ENCODE assay signal across 9 cellular contexts in genomic region chr7:123797673-123798526, GRCh38. TPM values are rescaled to one million over a fixed set of nuclear protein-coding genes. Genes with fewer than 3 reads are reported as not detected.
DNase-seq lines count a peak whose midpoint lies in the region; FAIRE-seq and TF ChIP-seq lines count a peak whose summit lies in the region.
"Had no signal": no experiment of that assay in that cellular context is flagged by ENCODE, and none has a peak within 500 bp of the region (broad histone marks: within the 10 kb centered on the region; RNA-seq: fewer than 3 reads in every experiment).

No MANE protein-coding gene starts in this region.

- peak overlapping the region; percentile 18 for H3K27ac Mint-ChIP-seq in Caco-2 (ENCODE audit: unreplicated experiment)
- H3K27ac Mint-ChIP-seq: naive thymus-derived CD8-positive, alpha-beta T cell had no signal

- H3K36me3 ChIP-seq in Caco-2 (ENCODE audit: control insufficient read depth, insufficient read depth, low read length), result 0 out of 2 replicates have a peak, but pooled peaks cover 1% of the 10 kb centered on the region
- H3K36me3 ChIP-seq in brain microvascular endothelial cell (replicated peaks), result no peaks in the 10 kb centered on the region
- H3K36me3 ChIP-seq in kidney epithelial cell (ENCODE audit: control insufficient read depth, insufficient read depth, low read length), result no peaks in the 10 kb centered on the region

- H3K27me3 Mint-ChIP-seq in Caco-2 (ENCODE audit: insufficient read depth, unreplicated experiment), result no peaks in the 10 kb centered on the region

- peaks cover 32% of the 10 kb centered on the region for H3K9me3 Mint-ChIP-seq in Caco-2 (ENCODE audit: unreplicated experiment)
- H3K9me3 Mint-ChIP-seq: naive thymus-derived CD8-positive, alpha-beta T cell had no signal

- POLR2A ChIA-PET in Caco-2 (lab: Charles Lee) (interaction anchor here (1.3 kb wide), 1 partner anchor 49 kb away, joined by 6 read pairs; the partner anchor contains the start of gene WASL), HEK293T (lab: Yijun Ruan, JAX) (interaction anchor here (0.6 kb wide), 1 partner anchor 152 kb away, joined by 3 read pairs; no protein-coding TSS in a partner anchor)

- peak; percentile 44 to 60 for DNase-seq in Caco-2
- DNase-seq in HEK293T (ENCODE audit: extremely low spot score), result peak; percentile 24
- peak; percentile 9 for DNase-seq in NCI-H345 treated with DMSO at 0.1 percent for 48 hours (lab: John Stamatoyannopoulos, UW; ENCODE audit: unreplicated experiment)
- DNase-seq in brain microvascular endothelial cell, result peak; percentile 59
- peak; percentile 94 for DNase-seq in kidney epithelial cell (ENCODE audit: low read depth)
- DNase-seq in urothelium cell line (ENCODE audit: low spot score), result peak; percentile 31
- no peak for DNase-seq in stimulated activated CD4-positive, alpha-beta T cell treated with anti-CD3 and anti-CD28 coated beads, Interleukin-4, amount 100 ng/mL, for 4 hours
- DNase-seq in mucosa of gallbladder (ENCODE audit: low spot score), result no peak

- H3K27ac ChIP-seq in brain microvascular endothelial cell, result no peak overlapping the region

- H3K36me3 Mint-ChIP-seq in Caco-2 (ENCODE audit: insufficient read depth, unreplicated experiment), result peaks cover 4% of the 10 kb centered on the region
- H3K36me3 Mint-ChIP-seq: naive thymus-derived CD8-positive, alpha-beta T cell had no signal

- peak overlapping the region; percentile 23 for H3K4me3 Mint-ChIP-seq in Caco-2 (ENCODE audit: unreplicated experiment)
- H3K4me3 Mint-ChIP-seq: naive thymus-derived CD8-positive, alpha-beta T cell had no signal

- in situ Hi-C loops in brain microvascular endothelial cell (cut with HindIII; ENCODE audit: low pct_ligation_motif_present, low sequenced_read_pairs), result no loop called here

- H3K4me1 ChIP-seq in Caco-2, result peaks cover 36% of the 10 kb centered on the region

- no TSS peak for BruUV-seq in Caco-2 (replicated peaks; lab: Mats Ljungman, UMichigan)

- no peak for FAIRE-seq in urothelium cell line (lab: Jason Lieb, UNC)

- peaks cover 37% of the 10 kb centered on the region for H3K4me1 Mint-ChIP-seq in Caco-2 (ENCODE audit: low read depth, unreplicated experiment)
- H3K4me1 Mint-ChIP-seq: naive thymus-derived CD8-positive, alpha-beta T cell had no signal

- TF ChIP-seq CTCF in Caco-2 (IDR thresholded peaks at IDR 0.05; ENCODE audit: insufficient read depth in 1 of 2, low read depth in 1 of 2, low read length in 1 of 2, severe bottlenecking in 1 of 2, unreplicated experiment in 1 of 2) (peak in 1 of 2 experiments; percentile 49), brain microvascular endothelial cell (IDR thresholded peaks at IDR 0.05; ENCODE audit: low read depth, low read length, missing control alignments) (peak; percentile 41), kidney epithelial cell (IDR thresholded peaks at IDR 0.05; ENCODE audit: insufficient read depth, low read length, poor library complexity, severe bottlenecking) (peak; percentile 44)

- CTCF ChIA-PET in Caco-2 (lab: Charles Lee) (interaction anchor here (1.0 to 2.0 kb wide), 5 partner anchors 27 to 240 kb away, joined by 3 to 8 read pairs (median 7); no protein-coding TSS in a partner anchor), HEK293T (lab: Yijun Ruan, JAX) (interaction anchor here (0.6 to 2.8 kb wide), 7 partner anchors 9 to 927 kb away, joined by 3 to 20 read pairs (median 4); no protein-coding TSS in a partner anchor)

- H3K9me3 ChIP-seq in Caco-2, result no peaks in the 10 kb centered on the region

- intact Hi-C loops in Caco-2 (cut with micrococcal nuclease; ENCODE audit: unreplicated experiment), result loop anchor here (1.0 to 5.0 kb wide), 11 partner anchors 19 to 217 kb away; partner anchors contain the start of gene WASL

- no peaks in the 10 kb centered on the region for H3K27me3 ChIP-seq in Caco-2 (replicated peaks; ENCODE audit: control insufficient read depth, insufficient read depth, low read length)
- no peaks in the 10 kb centered on the region for H3K27me3 ChIP-seq in brain microvascular endothelial cell (replicated peaks)
- no peaks in the 10 kb centered on the region for H3K27me3 ChIP-seq in kidney epithelial cell (ENCODE audit: control insufficient read depth, insufficient read depth, low read length)

- no peak overlapping the region for H3K4me3 ChIP-seq in Caco-2 (ENCODE audit: low read depth, low read length)
- H3K4me3 ChIP-seq in brain microvascular endothelial cell (ENCODE audit: low read depth, low read length), result no peak overlapping the region
- no peak overlapping the region for H3K4me3 ChIP-seq in kidney epithelial cell (ENCODE audit: low read depth, low read length)

TF ChIP-seq in HEK293T, 16 proteins besides CTCF, POLR2A, EP300 and RAD21:
- TF ChIP-seq FOXA1 (IDR thresholded peaks at IDR 0.05) (no peak), FOXK2 (IDR thresholded peaks at IDR 0.05) (no peak), CTBP1 (IDR thresholded peaks at IDR 0.05; ENCODE audit: borderline replicate concordance) (peak; percentile 31; the same call in 1 of the 2 replicates), PKNOX1 (IDR thresholded peaks at IDR 0.05) (no peak)

RNA-seq across cellular contexts. Expression of gene HYAL4, which starts 47.1 kb away (rescaled TPM):
- total RNA-seq in Caco-2 (2022) (0.14 and 0.68 TPM in 2 replicates), kidney epithelial cell (not detected in 2 replicates), mucosa of gallbladder (not detected)
- total RNA-seq: naive thymus-derived CD8-positive, alpha-beta T cell had no signal

RNA-seq across cellular contexts. Expression of gene WASL, which starts 49.1 kb away (rescaled TPM):
- total RNA-seq in Caco-2 (2022) (42.3 TPM in 2 replicates), kidney epithelial cell (31.6 and 41.6 TPM in 2 replicates), mucosa of gallbladder (57.0 TPM)

Comparison
In these comparisons a context has a peak if more than half of its experiments do, and no peak if none do; other contexts are left out.
1. DNase-seq: peak in Caco-2 (2 of 2), HEK293T (single experiment), NCI-H345 treated with DMSO at 0.1 percent for 48 hours (single experiment), brain microvascular endothelial cell (single experiment), kidney epithelial cell (single experiment) and urothelium cell line (single experiment); none in stimulated activated CD4-positive, alpha-beta T cell treated with anti-CD3 and anti-CD28 coated beads, Interleukin-4, amount 100 ng/mL, for 4 hours (0 of 2) and mucosa of gallbladder (single experiment).